12 cellular contexts compared by ENCODE assay signal in the genomic region with DNA sequence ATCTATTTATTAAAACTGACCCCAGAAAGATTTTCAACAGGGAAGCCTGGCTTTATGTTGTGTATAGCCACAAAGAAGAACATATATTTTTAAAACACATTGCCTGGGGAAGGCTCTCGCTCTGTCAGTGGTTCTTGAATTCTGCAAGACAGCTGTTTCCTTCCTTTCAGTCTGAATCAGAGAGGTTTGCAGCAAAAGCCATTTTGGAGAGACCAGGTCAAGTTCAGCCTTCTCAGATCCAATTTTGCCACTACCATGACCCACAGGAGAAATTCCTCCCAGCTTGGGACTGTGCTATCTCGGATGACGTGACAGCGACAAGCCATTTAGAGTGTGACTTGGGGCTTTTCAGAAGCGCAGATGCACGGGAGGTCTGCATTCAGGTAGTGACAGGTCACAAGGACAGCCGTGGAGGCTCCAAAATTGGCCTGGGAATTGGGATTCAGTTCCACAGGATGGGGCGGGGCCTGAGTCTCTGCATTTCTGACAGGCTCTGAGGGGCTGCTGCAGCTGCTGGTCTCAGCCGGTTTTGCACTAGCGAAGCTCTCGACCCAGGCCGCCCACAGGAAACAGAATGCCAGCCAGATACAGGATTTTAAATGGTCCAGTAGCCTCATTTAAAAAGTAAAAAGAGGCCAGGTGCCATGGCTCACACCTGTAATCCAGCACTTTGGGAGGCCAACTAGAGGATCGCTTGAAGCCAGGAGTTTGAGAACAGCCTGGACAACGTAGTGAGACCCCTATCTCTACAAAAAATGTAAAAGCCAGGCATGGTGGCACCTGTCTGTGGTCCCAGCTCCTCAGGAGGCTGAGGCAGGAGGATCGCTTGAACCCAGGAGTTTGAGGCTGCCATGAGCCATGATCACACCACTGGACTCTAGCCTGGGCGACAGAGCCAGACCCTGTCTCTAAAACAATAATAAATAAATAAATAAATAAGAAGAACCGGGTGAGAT.
A peak's percentile ranks its signal among the peaks of the same experiment; 100 is the strongest.
DNase-seq lines count a peak whose midpoint lies in the region; TF ChIP-seq lines count a peak whose summit lies in the region.
"Had no signal": no experiment of that assay in that cellular context is flagged by ENCODE, and none has a peak within 500 bp of the region (broad histone marks: within the 10 kb centered on the region; RNA-seq: fewer than 3 reads in every experiment).

No MANE protein-coding gene starts in this region.

- no peaks in the 10 kb centered on the region for H3K9me2 ChIP-seq in DOHH2 (replicated peaks; ENCODE audit: control insufficient read depth, low read length)

- no peaks in the 10 kb centered on the region for H3K9me3 ChIP-seq in DOHH2 (ENCODE audit: control insufficient read depth, insufficient read depth, low read length)
- H3K9me3 ChIP-seq: neutrophil had no signal

- H3K4me1 ChIP-seq in DOHH2 (ENCODE audit: control insufficient read depth, low read length) = peaks cover 100% of the 10 kb centered on the region

- H3K27ac Mint-ChIP-seq in progenitor cell of endocrine pancreas = peak overlapping the region; percentile 24

- CTCF ChIA-PET in GM10248 (lab: Yijun Ruan, JAX) = interaction anchor here (0.7 to 4.1 kb wide), 12 partner anchors 9 to 308 kb away, joined by 3 to 27 read pairs (median 3); no protein-coding TSS in a partner anchor

- TF ChIP-seq CTCF in DOHH2 (IDR thresholded peaks at IDR 0.05; ENCODE audit: low read depth, low read length, poor library complexity, severe bottlenecking) = no peak
- no peak for TF ChIP-seq CTCF in progenitor cell of endocrine pancreas (IDR thresholded peaks at IDR 0.05; ENCODE audit: unreplicated experiment)
- TF ChIP-seq CTCF in GM10248 (IDR thresholded peaks at IDR 0.05; ENCODE audit: control extremely low read depth, extremely low read depth, low read depth, missing control alignments) = no peak

- H3K36me3 Mint-ChIP-seq in progenitor cell of endocrine pancreas (ENCODE audit: insufficient read depth) = no peaks in the 10 kb centered on the region

- peak overlapping the region; percentile 98 for H3K27ac ChIP-seq in DOHH2 (ENCODE audit: low read depth, low read length)
- H3K27ac ChIP-seq in angular gyrus (ENCODE audit: low read depth, low read length) = peak overlapping the region; percentile 95

- peaks cover 23% of the 10 kb centered on the region for H3K4me1 Mint-ChIP-seq in progenitor cell of endocrine pancreas (ENCODE audit: low read depth)

- peak overlapping the region; percentile 100 for H3K4me2 ChIP-seq in DOHH2 (ENCODE audit: low read length)

- H3F3A ChIP-seq in DOHH2 (ENCODE audit: control insufficient read depth, insufficient read depth) = peaks cover 25% of the 10 kb centered on the region

- H3K27me3 ChIP-seq in DOHH2 (ENCODE audit: control insufficient read depth, low read length) = no peaks in the 10 kb centered on the region

- no peaks in the 10 kb centered on the region for H3K79me2 ChIP-seq in DOHH2 (ENCODE audit: control insufficient read depth, low read length)

- H3K36me3 ChIP-seq in DOHH2 (ENCODE audit: control insufficient read depth, low read length) = no peaks in the 10 kb centered on the region
- H3K36me3 ChIP-seq: neutrophil had no signal

- no peak overlapping the region for H3K4me3 Mint-ChIP-seq in progenitor cell of endocrine pancreas (ENCODE audit: low read depth)

- H3K27me3 Mint-ChIP-seq in progenitor cell of endocrine pancreas = peaks cover 17% of the 10 kb centered on the region

- peak overlapping the region; percentile 85 for H3K4me3 ChIP-seq in DOHH2 (ENCODE audit: low read length)

- no peaks in the 10 kb centered on the region for H3K9me3 Mint-ChIP-seq in progenitor cell of endocrine pancreas (ENCODE audit: low read depth)

- DNase-seq in Kasumi-1 (lab: John Stamatoyannopoulos, UW) (peak; percentile 74 to 77), progenitor cell of endocrine pancreas (ENCODE audit: low spot score, unreplicated experiment) (no peak), NCI-H1694 treated with DMSO at 0.1 percent for 48 hours (lab: John Stamatoyannopoulos, UW) (no peak), GM10248 (ENCODE audit: extremely low spot score) (no peak), NCI-H748 (lab: John Stamatoyannopoulos, UW; ENCODE audit: unreplicated experiment) (no peak), NK-92 (lab: John Stamatoyannopoulos, UW; ENCODE audit: unreplicated experiment) (no peak)
- DNase-seq: activated gamma-delta T cell; NCI-H226; stimulated activated CD4-positive, alpha-beta T cell treated with anti-CD3 and anti-CD28 coated beads, Interleukin-2, amount 100 ng/mL, for 48 hours had no signal

- POLR2A ChIA-PET in GM10248 (lab: Yijun Ruan, JAX) = no interaction called here

- no peaks in the 10 kb centered on the region for H4K20me1 ChIP-seq in DOHH2 (ENCODE audit: control insufficient read depth, insufficient read depth, low read depth, low read length)

Comparison
In these comparisons a context has a peak if more than half of its experiments do, and no peak if none do; other contexts are left out.
1. DNase-seq: peak in Kasumi-1 (2 of 2); none in progenitor cell of endocrine pancreas (single experiment), NCI-H1694 treated with DMSO at 0.1 percent for 48 hours (single experiment), GM10248 (single experiment), NCI-H748 (single experiment) and NK-92 (single experiment).